ENCODE assay signal across 11 cellular contexts in genomic region chr7:16619979-16620408, GRCh38. TPM values are rescaled to one million over a fixed set of nuclear protein-coding genes. Genes with fewer than 3 reads are reported as not detected.
DNase-seq lines count a peak whose midpoint lies in the region; ATAC-seq and TF ChIP-seq lines count a peak whose summit lies in the region.
"Had no signal": no experiment of that assay in that cellular context is flagged by ENCODE, and none has a peak within 500 bp of the region (broad histone marks: within the 10 kb centered on the region; RNA-seq: fewer than 3 reads in every experiment).

No MANE protein-coding gene starts in this region.

- peaks cover 7% of the 10 kb centered on the region for H3K4me1 Mint-ChIP-seq in neural progenitor cell

- no peaks in the 10 kb centered on the region for H3K27me3 Mint-ChIP-seq in neural progenitor cell (ENCODE audit: insufficient read depth, low read depth)
- H3K27me3 Mint-ChIP-seq: effector memory CD8-positive, alpha-beta T cell had no signal

- no peaks in the 10 kb centered on the region for H3F3A ChIP-seq in neural progenitor cell (ENCODE audit: low read depth)

- peaks cover 20% of the 10 kb centered on the region for H3K4me1 ChIP-seq in neural progenitor cell

- DNase-seq in amniotic epithelial cell (ENCODE audit: low read depth) (peak; percentile 28), neural progenitor cell (ENCODE audit: low spot score) (no peak), glomerular visceral epithelial cell (ENCODE audit: extremely low spot score) (no peak), A172 (ENCODE audit: low spot score) (no peak), superior temporal gyrus (ENCODE audit: extremely low spot score) (no peak)
- DNase-seq: effector memory CD8-positive, alpha-beta T cell; GF-D8; MG63 had no signal

- peaks cover 48% of the 10 kb centered on the region for H3K36me3 Mint-ChIP-seq in neural progenitor cell

- no peak overlapping the region for H3K4me3 Mint-ChIP-seq in neural progenitor cell
- H3K4me3 Mint-ChIP-seq: effector memory CD8-positive, alpha-beta T cell had no signal

- no peak overlapping the region for H2AFZ ChIP-seq in neural progenitor cell (replicated peaks)

- H3K79me2 ChIP-seq in neural progenitor cell (ENCODE audit: low read depth) = no peaks in the 10 kb centered on the region

- no peak overlapping the region for H3K4me3 ChIP-seq in neural progenitor cell
- H3K4me3 ChIP-seq: MG63 had no signal

- no peaks in the 10 kb centered on the region for H3K27me3 ChIP-seq in neural progenitor cell
- H3K27me3 ChIP-seq: MG63 had no signal

- no peak for TF ChIP-seq CTCF in neural progenitor cell (IDR thresholded peaks at IDR 0.05)

- no peak overlapping the region for H3K9ac ChIP-seq in neural progenitor cell

- peaks cover 12% of the 10 kb centered on the region for H3K36me3 ChIP-seq in neural progenitor cell

- no peaks in the 10 kb centered on the region for H4K20me1 ChIP-seq in neural progenitor cell (ENCODE audit: low read depth)

- H3K27ac ChIP-seq in neural progenitor cell = no peak overlapping the region

- H3K9me3 ChIP-seq in neural progenitor cell (ENCODE audit: low read depth) = no peaks in the 10 kb centered on the region
- H3K9me3 ChIP-seq: MG63 had no signal

- no peaks in the 10 kb centered on the region for H3K9me3 Mint-ChIP-seq in neural progenitor cell
- H3K9me3 Mint-ChIP-seq: effector memory CD8-positive, alpha-beta T cell had no signal

- no peak overlapping the region for H3K4me2 ChIP-seq in neural progenitor cell

- no peak overlapping the region for H3K27ac Mint-ChIP-seq in neural progenitor cell

- ATAC-seq in GM18498 (IDR thresholded peaks at IDR 0.05; ENCODE audit: unreplicated experiment) = peak; percentile 86
- peak; percentile 92 for ATAC-seq in GM19455 (IDR thresholded peaks at IDR 0.05; ENCODE audit: unreplicated experiment)
- ATAC-seq in HG03097 (IDR thresholded peaks at IDR 0.05; ENCODE audit: low FRiP score, unreplicated experiment) = peak; percentile 64
- ATAC-seq: effector memory CD8-positive, alpha-beta T cell had no signal

RNA-seq across cellular contexts. Expression of gene ANKMY2, which starts 25.6 kb away (rescaled TPM):
- 47.7 and 68.5 TPM in 2 replicates for total RNA-seq in neural progenitor cell (ENCODE audit: low replicate concordance)
- total RNA-seq in A172 (2014; rRNA removed; shearing (Covaris generic)) = 36.3 and 39.4 TPM in 2 replicates

RNA-seq across cellular contexts. Expression of gene BZW2, which starts 26.0 kb away (rescaled TPM):
- total RNA-seq in neural progenitor cell (ENCODE audit: low replicate concordance) = 100 and 126 TPM in 2 replicates
- total RNA-seq in A172 (2014; rRNA removed; shearing (Covaris generic)) = 85.9 and 105 TPM in 2 replicates
